In the genomic region with DNA sequence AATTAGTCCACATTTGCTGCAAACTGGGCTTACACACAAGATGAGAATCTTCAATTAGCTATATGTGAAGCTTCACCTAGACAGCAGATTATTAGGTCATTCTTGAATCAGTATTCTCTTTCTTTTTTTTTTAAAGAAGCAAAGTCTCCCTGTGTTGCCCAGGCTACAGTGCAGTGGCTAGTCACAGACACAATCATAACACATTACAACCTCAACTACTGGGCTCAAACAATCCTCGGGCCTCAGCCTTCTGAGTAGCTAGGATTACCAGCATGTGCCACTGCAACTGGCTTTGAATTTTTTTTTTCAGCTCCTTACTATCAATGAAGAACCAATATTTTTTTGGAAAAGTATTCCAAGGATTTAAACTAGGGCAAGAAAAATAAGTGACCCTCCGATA, we compare ENCODE assay signal across 1 cellular context.
TF ChIP-seq lines count a peak whose summit lies in the region.

No MANE protein-coding gene starts in this region.

TF ChIP-seq in HEK293, 187 proteins besides CTCF, POLR2A, EP300 and RAD21 (continued from another document):
- TF ChIP-seq, protein P1, sequence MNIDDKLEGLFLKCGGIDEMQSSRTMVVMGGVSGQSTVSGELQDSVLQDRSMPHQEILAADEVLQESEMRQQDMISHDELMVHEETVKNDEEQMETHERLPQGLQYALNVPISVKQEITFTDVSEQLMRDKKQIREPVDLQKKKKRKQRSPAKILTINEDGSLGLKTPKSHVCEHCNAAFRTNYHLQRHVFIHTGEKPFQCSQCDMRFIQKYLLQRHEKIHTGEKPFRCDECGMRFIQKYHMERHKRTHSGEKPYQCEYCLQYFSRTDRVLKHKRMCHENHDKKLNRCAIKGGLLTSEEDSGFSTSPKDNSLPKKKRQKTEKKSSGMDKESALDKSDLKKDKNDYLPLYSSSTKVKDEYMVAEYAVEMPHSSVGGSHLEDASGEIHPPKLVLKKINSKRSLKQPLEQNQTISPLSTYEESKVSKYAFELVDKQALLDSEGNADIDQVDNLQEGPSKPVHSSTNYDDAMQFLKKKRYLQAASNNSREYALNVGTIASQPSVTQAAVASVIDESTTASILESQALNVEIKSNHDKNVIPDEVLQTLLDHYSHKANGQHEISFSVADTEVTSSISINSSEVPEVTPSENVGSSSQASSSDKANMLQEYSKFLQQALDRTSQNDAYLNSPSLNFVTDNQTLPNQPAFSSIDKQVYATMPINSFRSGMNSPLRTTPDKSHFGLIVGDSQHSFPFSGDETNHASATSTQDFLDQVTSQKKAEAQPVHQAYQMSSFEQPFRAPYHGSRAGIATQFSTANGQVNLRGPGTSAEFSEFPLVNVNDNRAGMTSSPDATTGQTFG (tag by site-specific recombination; IDR thresholded peaks at IDR 0.05; ENCODE audit: borderline replicate concordance) = no peak
- TF ChIP-seq KLF1 (tag by site-specific recombination; IDR thresholded peaks at IDR 0.05) (no peak), ZNF664 (tag by site-specific recombination; IDR thresholded peaks at IDR 0.05) (no peak), HOXA7 (CRISPR knock-in tag; IDR thresholded peaks at IDR 0.05; ENCODE audit: borderline replicate concordance) (no peak)
- TF ChIP-seq, protein P2, sequence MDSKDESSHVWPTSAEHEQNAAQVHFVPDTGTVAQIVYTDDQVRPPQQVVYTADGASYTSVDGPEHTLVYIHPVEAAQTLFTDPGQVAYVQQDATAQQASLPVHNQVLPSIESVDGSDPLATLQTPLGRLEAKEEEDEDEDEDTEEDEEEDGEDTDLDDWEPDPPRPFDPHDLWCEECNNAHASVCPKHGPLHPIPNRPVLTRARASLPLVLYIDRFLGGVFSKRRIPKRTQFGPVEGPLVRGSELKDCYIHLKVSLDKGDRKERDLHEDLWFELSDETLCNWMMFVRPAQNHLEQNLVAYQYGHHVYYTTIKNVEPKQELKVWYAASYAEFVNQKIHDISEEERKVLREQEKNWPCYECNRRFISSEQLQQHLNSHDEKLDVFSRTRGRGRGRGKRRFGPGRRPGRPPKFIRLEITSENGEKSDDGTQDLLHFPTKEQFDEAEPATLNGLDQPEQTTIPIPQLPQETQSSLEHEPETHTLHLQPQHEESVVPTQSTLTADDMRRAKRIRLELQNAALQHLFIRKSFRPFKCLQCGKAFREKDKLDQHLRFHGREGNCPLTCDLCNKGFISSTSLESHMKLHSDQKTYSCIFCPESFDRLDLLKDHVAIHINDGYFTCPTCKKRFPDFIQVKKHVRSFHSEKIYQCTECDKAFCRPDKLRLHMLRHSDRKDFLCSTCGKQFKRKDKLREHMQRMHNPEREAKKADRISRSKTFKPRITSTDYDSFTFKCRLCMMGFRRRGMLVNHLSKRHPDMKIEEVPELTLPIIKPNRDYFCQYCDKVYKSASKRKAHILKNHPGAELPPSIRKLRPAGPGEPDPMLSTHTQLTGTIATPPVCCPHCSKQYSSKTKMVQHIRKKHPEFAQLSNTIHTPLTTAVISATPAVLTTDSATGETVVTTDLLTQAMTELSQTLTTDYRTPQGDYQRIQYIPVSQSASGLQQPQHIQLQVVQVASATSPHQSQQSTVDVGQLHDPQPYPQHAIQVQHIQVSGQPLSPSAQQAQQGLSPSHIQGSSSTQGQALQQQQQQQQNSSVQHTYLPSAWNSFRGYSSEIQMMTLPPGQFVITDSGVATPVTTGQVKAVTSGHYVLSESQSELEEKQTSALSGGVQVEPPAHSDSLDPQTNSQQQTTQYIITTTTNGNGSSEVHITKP (tag by site-specific recombination; IDR thresholded peaks at IDR 0.05) = no peak
- TF ChIP-seq, protein P3, sequence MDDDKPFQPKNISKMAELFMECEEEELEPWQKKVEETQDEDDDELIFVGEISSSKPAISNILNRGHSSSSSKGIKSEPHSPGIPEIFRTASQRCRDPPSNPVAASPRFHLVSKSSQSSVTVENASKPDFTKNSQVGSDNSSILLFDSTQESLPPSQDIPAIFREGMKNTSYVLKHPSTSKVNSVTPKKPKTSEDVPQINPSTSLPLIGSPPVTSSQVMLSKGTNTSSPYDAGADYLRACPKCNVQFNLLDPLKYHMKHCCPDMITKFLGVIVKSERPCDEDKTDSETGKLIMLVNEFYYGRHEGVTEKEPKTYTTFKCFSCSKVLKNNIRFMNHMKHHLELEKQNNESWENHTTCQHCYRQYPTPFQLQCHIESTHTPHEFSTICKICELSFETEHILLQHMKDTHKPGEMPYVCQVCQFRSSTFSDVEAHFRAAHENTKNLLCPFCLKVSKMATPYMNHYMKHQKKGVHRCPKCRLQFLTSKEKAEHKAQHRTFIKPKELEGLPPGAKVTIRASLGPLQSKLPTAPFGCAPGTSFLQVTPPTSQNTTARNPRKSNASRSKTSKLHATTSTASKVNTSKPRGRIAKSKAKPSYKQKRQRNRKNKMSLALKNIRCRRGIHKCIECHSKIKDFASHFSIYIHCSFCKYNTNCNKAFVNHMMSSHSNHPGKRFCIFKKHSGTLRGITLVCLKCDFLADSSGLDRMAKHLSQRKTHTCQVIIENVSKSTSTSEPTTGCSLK (tag by site-specific recombination; IDR thresholded peaks at IDR 0.05) = no peak
